Comparison of ENCODE assay signal across 10 cellular contexts in genomic region chr3:150764607-150765366, GRCh38. TPM values are rescaled to one million over a fixed set of nuclear protein-coding genes. Genes with fewer than 3 reads are reported as not detected.
DNase-seq lines count a peak whose midpoint lies in the region; ATAC-seq lines count a peak whose summit lies in the region.
"Had no signal": no experiment of that assay in that cellular context is flagged by ENCODE, and none has a peak within 500 bp of the region (broad histone marks: within the 10 kb centered on the region; RNA-seq: fewer than 3 reads in every experiment).

No MANE protein-coding gene starts in this region.

- no peak overlapping the region for H4K91ac ChIP-seq in neuronal stem cell (ENCODE audit: low read depth, low read length, poor library complexity)

- H3K4ac ChIP-seq in neuronal stem cell (ENCODE audit: low read length) = no peak overlapping the region

- ATAC-seq in stimulated activated naive CD8-positive, alpha-beta T cell treated with anti-CD3 and anti-CD28 coated beads, Interleukin-15, Interleukin-2, amounts not matched to agents 100 U/mL and 50 U/mL, for 24 hours = no peak

- H3K14ac ChIP-seq in neuronal stem cell (ENCODE audit: low read length) = no peak overlapping the region

- DNase-seq in stimulated activated naive CD8-positive, alpha-beta T cell treated with anti-CD3 and anti-CD28 coated beads, Interleukin-15, Interleukin-2, amounts not matched to agents 100 U/mL and 50 U/mL, for 24 hours = no peak
- DNase-seq in adipocyte (ENCODE audit: low read depth) (no peak), neuronal stem cell (ENCODE audit: low spot score) (no peak), NCI-H510A treated with DMSO at 0.1 percent for 48 hours (lab: John Stamatoyannopoulos, UW) (no peak), NCI-H1930 (lab: John Stamatoyannopoulos, UW) (no peak)
- DNase-seq in effector CD8-positive, alpha-beta T cell (lab: John Stamatoyannopoulos, UW) = no peak
- DNase-seq: NCI-H2107; stimulated activated CD4-positive, alpha-beta T cell treated with anti-CD3 and anti-CD28 coated beads, Interleukin-2, amount 100 ng/mL, for 48 hours had no signal

- H3K4me1 Mint-ChIP-seq in stimulated activated naive CD8-positive, alpha-beta T cell treated with anti-CD3 and anti-CD28 coated beads, Interleukin-15, Interleukin-2, amounts not matched to agents 100 ng/mL and 50 ng/mL, for 24 hours (ENCODE audit: low read depth) = peaks cover 51% of the 10 kb centered on the region

- no peaks in the 10 kb centered on the region for H3K27me3 ChIP-seq in adipocyte (replicated peaks; ENCODE audit: control insufficient read depth, insufficient read depth, low read length)
- no peaks in the 10 kb centered on the region for H3K27me3 ChIP-seq in muscle layer of duodenum (ENCODE audit: low read depth, low read length)
- H3K27me3 ChIP-seq in neuronal stem cell (ENCODE audit: control insufficient read depth in 3 of 3, insufficient read depth in 3 of 3, low read depth in 1 of 3, low read length in 3 of 3) = no peaks in the 10 kb centered on the region

- no peak overlapping the region for H2BK5ac ChIP-seq in neuronal stem cell (ENCODE audit: low read length)

- H3K4me1 ChIP-seq in adipocyte (ENCODE audit: control insufficient read depth, insufficient read depth, low read length) (peaks cover 24% of the 10 kb centered on the region), muscle layer of duodenum (ENCODE audit: control insufficient read depth in 1 of 2, insufficient read depth in 2 of 2, low read length in 2 of 2) (peaks cover 10 to 16% of the 10 kb centered on the region in 2 donors), neuronal stem cell (ENCODE audit: control insufficient read depth in 2 of 2, insufficient read depth in 1 of 2, low read depth in 1 of 2, low read length in 2 of 2) (peaks cover 4 to 13% of the 10 kb centered on the region in 2 donors)

- H3K27ac ChIP-seq in muscle layer of duodenum (ENCODE audit: low read length) = peak overlapping the region; percentile 97
- H3K27ac ChIP-seq in neuronal stem cell (replicated peaks; ENCODE audit: low read length) = no peak overlapping the region

- H3K9me3 ChIP-seq in adipocyte (ENCODE audit: control insufficient read depth, low read length) (no peaks in the 10 kb centered on the region), muscle layer of duodenum (ENCODE audit: control insufficient read depth in 1 of 2, low read length in 2 of 2) (no peaks in the 10 kb centered on the region), neuronal stem cell (replicated peaks in 1 of 2; ENCODE audit: control insufficient read depth in 2 of 2, insufficient read depth in 1 of 2, low read depth in 1 of 2, low read length in 2 of 2) (no peaks in the 10 kb centered on the region)

- H3K18ac ChIP-seq in neuronal stem cell (ENCODE audit: low read length) = no peak overlapping the region

- peaks cover 2% of the 10 kb centered on the region for H3K79me1 ChIP-seq in neuronal stem cell (ENCODE audit: low read depth, low read length)

- no peak overlapping the region for H2BK12ac ChIP-seq in neuronal stem cell (ENCODE audit: low read length)

- H2AK5ac ChIP-seq in neuronal stem cell (ENCODE audit: low read depth, low read length) = no peak overlapping the region

- H3K23ac ChIP-seq in neuronal stem cell (ENCODE audit: low read depth, low read length, poor library complexity) = no peak overlapping the region

- WGBS in neuronal stem cell (ENCODE audit: extremely low coverage in 2 of 2, insufficient read length in 2 of 2, insufficient replicate concordance in 1 of 2), 2 donors = no CpG with 5 or more reads among the region's 6 CpGs

- no peak overlapping the region for H2BK15ac ChIP-seq in neuronal stem cell (ENCODE audit: low read length)

- H3K27ac Mint-ChIP-seq in stimulated activated naive CD8-positive, alpha-beta T cell treated with anti-CD3 and anti-CD28 coated beads, Interleukin-15, Interleukin-2, amounts not matched to agents 100 ng/mL and 50 ng/mL, for 24 hours = peak overlapping the region; percentile 100

- H3K9ac ChIP-seq in adipocyte (ENCODE audit: low read length) (peak overlapping the region; percentile 96), neuronal stem cell (ENCODE audit: low read depth, low read length, poor library complexity) (no peak overlapping the region)

- H2AFZ ChIP-seq in neuronal stem cell (ENCODE audit: low read length) = no peak overlapping the region

- H3K36me3 Mint-ChIP-seq in stimulated activated naive CD8-positive, alpha-beta T cell treated with anti-CD3 and anti-CD28 coated beads, Interleukin-15, Interleukin-2, amounts not matched to agents 100 ng/mL and 50 ng/mL, for 24 hours (ENCODE audit: low read depth) = peaks cover 26% of the 10 kb centered on the region

- peak overlapping the region; percentile 98 for H3K4me3 Mint-ChIP-seq in stimulated activated naive CD8-positive, alpha-beta T cell treated with anti-CD3 and anti-CD28 coated beads, Interleukin-15, Interleukin-2, amounts not matched to agents 100 ng/mL and 50 ng/mL, for 24 hours

- H3K36me3 ChIP-seq in adipocyte (ENCODE audit: control insufficient read depth, insufficient read depth, low read length, severe bottlenecking) (no peaks in the 10 kb centered on the region), muscle layer of duodenum (ENCODE audit: control insufficient read depth in 1 of 2, insufficient read depth in 2 of 2, low read length in 2 of 2) (no peaks in the 10 kb centered on the region), neuronal stem cell (replicated peaks in 1 of 2; ENCODE audit: control insufficient read depth in 2 of 2, insufficient read depth in 2 of 2, low read length in 2 of 2) (peaks cover 0 to 3% of the 10 kb centered on the region in 2 donors)

- H3K4me3 ChIP-seq in adipocyte (ENCODE audit: low read length) = peak overlapping the region; percentile 95
- H3K4me3 ChIP-seq in muscle layer of duodenum (ENCODE audit: low read depth in 1 of 2, low read length in 2 of 2) = peak overlapping the region in 1 of 2 donors; percentile 75
- H3K4me3 ChIP-seq in neuronal stem cell (ENCODE audit: low read length in 2 of 2) = no peak overlapping the region

- no peak overlapping the region for H2BK120ac ChIP-seq in neuronal stem cell (ENCODE audit: low read depth, low read length)

- no peaks in the 10 kb centered on the region for H3K9me3 Mint-ChIP-seq in stimulated activated naive CD8-positive, alpha-beta T cell treated with anti-CD3 and anti-CD28 coated beads, Interleukin-15, Interleukin-2, amounts not matched to agents 100 ng/mL and 50 ng/mL, for 24 hours

- no peak overlapping the region for H3K4me2 ChIP-seq in neuronal stem cell (ENCODE audit: insufficient read depth, low read length, poor library complexity, severe bottlenecking)

- no peak overlapping the region for H4K8ac ChIP-seq in neuronal stem cell (ENCODE audit: low read depth, low read length)

- H3K27me3 Mint-ChIP-seq in stimulated activated naive CD8-positive, alpha-beta T cell treated with anti-CD3 and anti-CD28 coated beads, Interleukin-15, Interleukin-2, amounts not matched to agents 100 ng/mL and 50 ng/mL, for 24 hours = no peaks in the 10 kb centered on the region

RNA-seq across cellular contexts. Expression of gene SIAH2, which starts 1.8 kb away (rescaled TPM):
- 16.1 TPM for polyA plus RNA-seq in neuronal stem cell (2013, experiment 1 of 2)
- polyA plus RNA-seq in neuronal stem cell (2013, experiment 2 of 2) = 16.2 TPM
